In the genomic region with DNA sequence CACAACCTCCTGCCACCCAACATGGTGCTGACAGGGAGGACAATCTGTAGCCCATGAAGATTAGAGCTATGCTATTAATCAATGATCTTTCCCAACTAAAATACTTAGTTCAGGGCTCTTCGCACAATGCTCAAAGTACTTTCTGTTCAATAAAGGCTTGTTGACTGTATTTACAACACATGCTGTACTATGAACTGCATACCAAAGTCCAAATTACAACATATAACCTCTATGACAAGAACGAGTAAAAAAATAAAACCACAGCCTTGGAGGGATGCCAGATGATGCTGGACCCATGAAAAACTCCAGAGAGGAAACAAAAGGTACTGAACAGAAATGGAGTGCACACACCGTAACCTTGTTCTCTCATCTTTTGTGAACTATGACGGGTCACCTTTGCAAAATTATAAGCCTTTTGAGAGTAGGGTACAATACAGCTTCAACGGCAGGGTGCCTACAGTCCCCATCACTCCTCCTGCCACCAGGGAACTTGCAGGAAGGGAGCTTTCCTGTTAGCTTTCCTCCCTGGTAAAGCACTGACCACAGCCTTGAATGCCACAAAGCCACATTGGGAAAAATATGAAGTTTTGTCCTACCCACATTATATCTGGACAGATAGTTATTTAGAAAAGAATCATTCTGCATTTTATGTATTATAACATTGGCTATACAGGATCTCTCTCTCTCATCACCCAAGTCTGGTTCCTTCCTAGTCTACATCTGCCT, we compare ENCODE assay signal across 1 cellular context.
TF ChIP-seq lines count a peak whose summit lies in the region.

No MANE protein-coding gene starts in this region.

TF ChIP-seq in neural cell, 6 proteins besides CTCF, POLR2A, EP300 and RAD21:
- TF ChIP-seq REST (IDR thresholded peaks at IDR 0.05; ENCODE audit: borderline replicate concordance) (no peak), EZH2 (IDR thresholded peaks at IDR 0.05; ENCODE audit: borderline replicate concordance, insufficient read depth, low read length, poor library complexity, severe bottlenecking) (no peak), MXI1 (conservative IDR thresholded peaks at IDR 0.05; ENCODE audit: poor library complexity, severe bottlenecking) (no peak), TAF1 (IDR thresholded peaks at IDR 0.05; ENCODE audit: low read depth) (no peak), SMC3 (conservative IDR thresholded peaks at IDR 0.05; ENCODE audit: poor library complexity) (no peak), POLR2AphosphoS5 (IDR thresholded peaks at IDR 0.05) (no peak)
TF ChIP-seq in neural cell: peak in this region for 0.
